10 cellular contexts compared by ENCODE assay signal in the genomic region with DNA sequence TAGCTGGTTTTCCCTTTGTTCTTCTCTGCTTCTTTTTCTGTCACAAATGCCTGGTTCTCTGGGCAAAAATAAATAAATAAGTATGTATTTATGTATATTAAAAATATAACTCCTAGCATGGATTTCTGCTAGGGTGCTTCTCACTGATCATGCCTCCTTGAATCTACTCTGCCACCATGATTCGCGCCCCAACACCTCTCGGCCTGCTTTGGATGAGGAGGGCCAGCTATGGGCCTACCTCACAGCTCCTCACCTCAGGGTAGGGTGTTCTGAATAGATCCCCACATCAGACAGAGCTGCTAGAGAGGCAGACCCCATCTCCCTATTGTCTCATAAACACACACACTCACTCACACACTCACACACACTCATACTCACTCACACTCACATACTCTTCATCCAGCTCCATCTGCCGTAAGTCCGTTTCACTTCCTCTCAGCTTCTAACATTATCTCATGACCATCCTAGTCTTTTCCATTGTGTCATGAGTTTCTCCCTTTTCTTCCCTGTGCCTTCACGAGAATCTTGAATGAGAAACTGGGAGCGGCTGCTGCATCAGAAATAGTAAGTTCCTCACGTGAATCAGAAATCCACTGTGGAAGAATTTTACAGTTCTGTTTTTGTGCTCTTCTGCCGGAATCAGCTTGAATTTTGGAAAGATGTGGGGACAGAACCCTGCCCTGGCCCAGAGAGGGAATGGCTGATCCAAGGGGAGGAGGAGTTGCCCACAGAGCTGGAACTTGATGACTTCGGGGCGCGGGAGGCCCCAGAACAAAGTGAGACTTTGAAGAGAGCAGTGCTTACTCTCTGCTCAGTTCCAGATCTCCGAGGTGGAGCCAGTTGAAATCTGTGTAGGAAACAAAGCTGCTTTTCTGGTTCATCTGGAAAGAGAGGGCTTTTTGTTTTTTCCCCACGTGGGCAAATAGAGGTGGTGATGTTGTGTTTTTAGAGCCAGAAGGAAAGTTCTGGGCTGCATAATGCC. TPM values are rescaled to one million over a fixed set of nuclear protein-coding genes. Genes with fewer than 3 reads are reported as not detected.
DNase-seq lines count a peak whose midpoint lies in the region; ATAC-seq and TF ChIP-seq lines count a peak whose summit lies in the region.
"Had no signal": no experiment of that assay in that cellular context is flagged by ENCODE, and none has a peak within 500 bp of the region (broad histone marks: within the 10 kb centered on the region; RNA-seq: fewer than 3 reads in every experiment).

No MANE protein-coding gene starts in this region.

- H3K4me3 ChIP-seq in fibroblast of lung (replicated peaks in 1 of 4; ENCODE audit: control extremely low read depth in 1 of 4, insufficient read depth in 1 of 4, low read depth in 3 of 4, low read length in 4 of 4) (peak overlapping the region in 1 of 4 experiments; percentile 20), uterus (no peak overlapping the region)

- H3K27ac ChIP-seq in fibroblast of lung (ENCODE audit: insufficient read depth, low read length) (peak overlapping the region; percentile 44), uterus (peak overlapping the region; percentile 20 to 41)

- no peak overlapping the region for H3K4me3 Mint-ChIP-seq in activated CD4-positive, alpha-beta T cell treated with anti-CD3 and anti-CD28 coated beads, Interleukin-2, amount 10 ng/mL, durations not matched to agents 7 days and 5 days
- no peak overlapping the region for H3K4me3 Mint-ChIP-seq in nephron
- no peak overlapping the region for H3K4me3 Mint-ChIP-seq in stimulated activated naive CD8-positive, alpha-beta T cell treated with anti-CD3 and anti-CD28 coated beads, Interleukin-15, amount 100 ng/mL, for 72 hours
- H3K4me3 Mint-ChIP-seq: T-cell had no signal

- no peaks in the 10 kb centered on the region for H3K79me2 ChIP-seq in fibroblast of lung (ENCODE audit: control insufficient read depth, insufficient read depth, low read length)

- intact Hi-C loops in uterus (cut with DNase I; ENCODE audit: low total_unique reads): no loop called here

- TF ChIP-seq POLR2A in uterus (IDR thresholded peaks at IDR 0.05): no peak
- TF ChIP-seq POLR2A in erythroblast (IDR thresholded peaks at IDR 0.05; ENCODE audit: low read length): no peak

- CTCF ChIA-PET in activated CD4-positive, alpha-beta T cell treated with anti-CD3 and anti-CD28 coated beads, Interleukin-2, amount 10 ng/mL, durations not matched to agents 7 days and 5 days (lab: Charles Lee): interaction anchor here (0.8 to 1.8 kb wide), 7 partner anchors 10 to 55 kb away, joined by 3 to 12 read pairs (median 5); no protein-coding TSS in a partner anchor

- H2AFZ ChIP-seq in fibroblast of lung (ENCODE audit: low read length): peak overlapping the region; percentile 60

- H3K27me3 ChIP-seq in fibroblast of lung (ENCODE audit: control insufficient read depth, insufficient read depth, low read length): no peaks in the 10 kb centered on the region
- H3K27me3 ChIP-seq in uterus: no peaks in the 10 kb centered on the region

- no peak overlapping the region for H3K9ac ChIP-seq in fibroblast of lung (ENCODE audit: insufficient read depth, low read length)

- DNase-seq in activated CD4-positive, alpha-beta T cell treated with anti-CD3 and anti-CD28 coated beads, Interleukin-2, amount 10 ng/mL, durations not matched to agents 7 days and 5 days: no peak
- no peak for DNase-seq in activated CD4-positive, alpha-beta T cell treated with anti-CD3 and anti-CD28 coated beads, Interleukin-2, amount 50 U/mL, for 4 hours
- DNase-seq in fibroblast of lung (ENCODE audit: low read depth in 2 of 2): no peak
- no peak for DNase-seq in uterus
- no peak for DNase-seq in erythroblast (lab: John Stamatoyannopoulos, UW)
- no peak for DNase-seq in NCI-H2196 (lab: John Stamatoyannopoulos, UW; ENCODE audit: unreplicated experiment)
- DNase-seq in stimulated activated naive CD8-positive, alpha-beta T cell treated with anti-CD3 and anti-CD28 coated beads, Interleukin-15, amount 100 ng/mL, for 72 hours: no peak
- DNase-seq: GOT3, T-cell had no signal

- no peaks in the 10 kb centered on the region for H3K36me3 ChIP-seq in fibroblast of lung (ENCODE audit: control insufficient read depth, insufficient read depth, low read length)
- H3K36me3 ChIP-seq in uterus: no peaks in the 10 kb centered on the region

- no peak for ATAC-seq in stimulated activated naive CD8-positive, alpha-beta T cell treated with anti-CD3 and anti-CD28 coated beads, Interleukin-15, amount 100 ng/mL, for 72 hours
- ATAC-seq: T-cell had no signal

- H3K4me1 ChIP-seq in fibroblast of lung (ENCODE audit: control insufficient read depth, extremely low read depth, insufficient read depth, low read length) (peaks cover 17% of the 10 kb centered on the region), uterus (peaks cover 0 to 3% of the 10 kb centered on the region in 2 donors)

- TF ChIP-seq CTCF in fibroblast of lung (conservative IDR thresholded peaks at IDR 0.05 in 1 of 2, IDR thresholded peaks at IDR 0.05 in 1 of 2; ENCODE audit: low read depth in 1 of 2, low read length in 2 of 2) (no peak), nephron (IDR thresholded peaks at IDR 0.05; ENCODE audit: unreplicated experiment in 3 of 3) (no peak), uterus (IDR thresholded peaks at IDR 0.05) (no peak)

- H3K9me3 ChIP-seq in fibroblast of lung (ENCODE audit: control insufficient read depth, insufficient read depth, low read depth, low read length): no peaks in the 10 kb centered on the region
- no peaks in the 10 kb centered on the region for H3K9me3 ChIP-seq in uterus

- POLR2A ChIA-PET in activated CD4-positive, alpha-beta T cell treated with anti-CD3 and anti-CD28 coated beads, Interleukin-2, amount 10 ng/mL, durations not matched to agents 7 days and 5 days (lab: Charles Lee): no interaction called here

- H3K27me3 Mint-ChIP-seq in activated CD4-positive, alpha-beta T cell treated with anti-CD3 and anti-CD28 coated beads, Interleukin-2, amount 10 ng/mL, durations not matched to agents 7 days and 5 days: no peaks in the 10 kb centered on the region
- no peaks in the 10 kb centered on the region for H3K27me3 Mint-ChIP-seq in nephron (ENCODE audit: low read depth)
- no peaks in the 10 kb centered on the region for H3K27me3 Mint-ChIP-seq in stimulated activated naive CD8-positive, alpha-beta T cell treated with anti-CD3 and anti-CD28 coated beads, Interleukin-15, amount 100 ng/mL, for 72 hours
- H3K27me3 Mint-ChIP-seq: T-cell had no signal

- H3K9me3 Mint-ChIP-seq in activated CD4-positive, alpha-beta T cell treated with anti-CD3 and anti-CD28 coated beads, Interleukin-2, amount 10 ng/mL, durations not matched to agents 7 days and 5 days: no peaks in the 10 kb centered on the region
- H3K9me3 Mint-ChIP-seq in nephron: no peaks in the 10 kb centered on the region
- no peaks in the 10 kb centered on the region for H3K9me3 Mint-ChIP-seq in stimulated activated naive CD8-positive, alpha-beta T cell treated with anti-CD3 and anti-CD28 coated beads, Interleukin-15, amount 100 ng/mL, for 72 hours
- H3K9me3 Mint-ChIP-seq: T-cell had no signal

- H3K4me2 ChIP-seq in fibroblast of lung (ENCODE audit: extremely low read depth, insufficient read depth, low read length): peak overlapping the region; percentile 78

- peak overlapping the region; percentile 58 for H3K27ac Mint-ChIP-seq in activated CD4-positive, alpha-beta T cell treated with anti-CD3 and anti-CD28 coated beads, Interleukin-2, amount 10 ng/mL, durations not matched to agents 7 days and 5 days
- peak overlapping the region in 2 of 3 experiments; percentile 0 to 4 for H3K27ac Mint-ChIP-seq in nephron
- no peak overlapping the region for H3K27ac Mint-ChIP-seq in stimulated activated naive CD8-positive, alpha-beta T cell treated with anti-CD3 and anti-CD28 coated beads, Interleukin-15, amount 100 ng/mL, for 72 hours
- H3K27ac Mint-ChIP-seq: T-cell had no signal

- no peaks in the 10 kb centered on the region for H4K20me1 ChIP-seq in fibroblast of lung (ENCODE audit: control insufficient read depth, extremely low read depth, insufficient read depth, low read length)

- peaks cover 47% of the 10 kb centered on the region for H3K4me1 Mint-ChIP-seq in activated CD4-positive, alpha-beta T cell treated with anti-CD3 and anti-CD28 coated beads, Interleukin-2, amount 10 ng/mL, durations not matched to agents 7 days and 5 days
- peaks cover 27% of the 10 kb centered on the region for H3K4me1 Mint-ChIP-seq in nephron
- H3K4me1 Mint-ChIP-seq in stimulated activated naive CD8-positive, alpha-beta T cell treated with anti-CD3 and anti-CD28 coated beads, Interleukin-15, amount 100 ng/mL, for 72 hours: peaks cover 24% of the 10 kb centered on the region

- peaks cover 22% of the 10 kb centered on the region for H3K36me3 Mint-ChIP-seq in activated CD4-positive, alpha-beta T cell treated with anti-CD3 and anti-CD28 coated beads, Interleukin-2, amount 10 ng/mL, durations not matched to agents 7 days and 5 days (ENCODE audit: low read depth)
- H3K36me3 Mint-ChIP-seq in nephron (ENCODE audit: low read depth): no peaks in the 10 kb centered on the region

RNA-seq across cellular contexts. Expression of gene ANXA4, which starts 20.9 kb away (rescaled TPM):
- 10 to 100 TPM; 70.6 to 75.9 TPM for total RNA-seq in activated CD4-positive, alpha-beta T cell treated with anti-CD3 and anti-CD28 coated beads, Interleukin-2, amount 10 ng/mL, durations not matched to agents 7 days and 5 days
- total RNA-seq in fibroblast of lung (106 and 114 TPM in 2 replicates), uterus (10 to 100 TPM; 17.4 to 78.5 (median 32.4) TPM)
- 98.4 and 106 TPM in 2 replicates for polyA plus RNA-seq in fibroblast of lung
- polyA plus RNA-seq in fibroblast of lung (2012): 162 and 163 TPM in 2 replicates
- 148 and 171 TPM in 2 replicates for polyA minus RNA-seq in fibroblast of lung (ENCODE audit: low replicate concordance)

Comparison
In these comparisons a context has a peak if more than half of its experiments do, and no peak if none do; other contexts are left out.
1. H3K27ac Mint-ChIP-seq: peak in activated CD4-positive, alpha-beta T cell treated with anti-CD3 and anti-CD28 coated beads, Interleukin-2, amount 10 ng/mL, durations not matched to agents 7 days and 5 days (single experiment) and nephron (2 of 3); none in stimulated activated naive CD8-positive, alpha-beta T cell treated with anti-CD3 and anti-CD28 coated beads, Interleukin-15, amount 100 ng/mL, for 72 hours (0 of 2).